25 cellular contexts compared by ENCODE assay signal in the genomic region with DNA sequence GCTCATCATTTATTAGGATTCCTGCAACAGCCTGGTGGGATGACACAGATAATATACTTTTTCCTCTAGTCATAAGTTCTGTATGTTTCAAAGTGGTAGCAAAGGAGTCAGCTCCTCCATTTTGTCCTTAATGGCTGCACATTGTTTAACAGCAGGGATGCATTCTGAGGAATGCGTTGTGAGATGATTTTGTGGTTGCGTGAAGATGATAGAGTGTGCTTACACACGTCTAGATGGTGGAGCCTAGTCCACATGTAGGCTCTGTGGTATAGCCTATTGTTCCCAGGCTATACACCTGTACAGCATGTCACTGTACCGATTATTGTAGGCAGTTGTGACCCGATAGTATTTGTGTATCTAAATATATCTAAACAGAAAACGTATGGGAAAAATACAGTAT. TPM values are rescaled to one million over a fixed set of nuclear protein-coding genes. Genes with fewer than 3 reads are reported as not detected.
DNase-seq lines count a peak whose midpoint lies in the region; ATAC-seq, FAIRE-seq and TF ChIP-seq lines count a peak whose summit lies in the region.
"Had no signal": no experiment of that assay in that cellular context is flagged by ENCODE, and none has a peak within 500 bp of the region (broad histone marks: within the 10 kb centered on the region; RNA-seq: fewer than 3 reads in every experiment).

No MANE protein-coding gene starts in this region.

- intact Hi-C loops in OCI-LY7 (cut with micrococcal nuclease; ENCODE audit: unreplicated experiment), result loop anchor here (5.0 kb wide), 1 partner anchor 373 kb away; no protein-coding TSS in a partner anchor
- intact Hi-C loops in naive thymus-derived CD4-positive, alpha-beta T cell (cut with micrococcal nuclease), result no loop called here

- TF ChIP-seq RAD21 in SK-N-SH (IDR thresholded peaks at IDR 0.05; ENCODE audit: low read length), result no peak

- FAIRE-seq in D721Med (lab: Jason Lieb, UNC), result no peak
- FAIRE-seq: keratinocyte, TTC549 had no signal

- POLR2A ChIA-PET in OCI-LY7 (lab: Charles Lee), result interaction anchor here (1.3 to 4.2 kb wide), 3 partner anchors 10 to 14 kb away, joined by 4 to 43 read pairs (median 11); no protein-coding TSS in a partner anchor
- POLR2A ChIA-PET in naive thymus-derived CD4-positive, alpha-beta T cell (lab: Charles Lee), result interaction anchor here (1.1 kb wide), 1 partner anchor 10 kb away, joined by 3 read pairs; no protein-coding TSS in a partner anchor
- POLR2A ChIA-PET in SK-N-SH (lab: Yijun Ruan, JAX), result no interaction called here

- H3K36me3 Mint-ChIP-seq in naive thymus-derived CD4-positive, alpha-beta T cell, result peaks cover 0 to 3% (median 0%) of the 10 kb centered on the region in 5 donors
- H3K36me3 Mint-ChIP-seq: naive B cell had no signal

- H3K27me3 ChIP-seq in BLaER1 (no peaks in the 10 kb centered on the region), SK-N-SH (ENCODE audit: insufficient read depth) (no peaks in the 10 kb centered on the region)
- no peaks in the 10 kb centered on the region for H3K27me3 ChIP-seq in naive thymus-derived CD4-positive, alpha-beta T cell (ENCODE audit: control insufficient read depth in 2 of 2, insufficient read depth in 2 of 2, low read length in 2 of 2)
- H3K27me3 ChIP-seq: BE2C, ovary had no signal

- H3K9me3 Mint-ChIP-seq in naive thymus-derived CD4-positive, alpha-beta T cell, result no peaks in the 10 kb centered on the region
- H3K9me3 Mint-ChIP-seq: activated CD4-positive, alpha-beta memory T cell treated with anti-CD3 and anti-CD28 coated beads, Interleukin-2, amount 10 ng/mL, durations not matched to agents 7 days and 5 days; IgD-negative memory B cell; naive B cell; stimulated activated naive B cell treated with anti-CD40 and anti-IgM and Interleukin-4, amounts not matched to agents 10 μg/mL and 1 μg/mL and 100 μg/mL, for 72 hours had no signal

- TF ChIP-seq CTCF in D721Med (IDR thresholded peaks at IDR 0.05; ENCODE audit: insufficient read depth, missing control alignments) (no peak), OCI-LY7 (conservative IDR thresholded peaks at IDR 0.05; ENCODE audit: low read length) (no peak), SK-N-SH (IDR thresholded peaks at IDR 0.05) (no peak)

- BruUV-seq in OCI-LY7 (replicated peaks; lab: Mats Ljungman, UMichigan), result no TSS peak

- WGBS in SK-N-SH (ENCODE audit: low lambda C conversion rate), result 92% methylated on average over 6 of the region's 6 CpGs

- H3K4me1 ChIP-seq in BLaER1 (peaks cover 83% of the 10 kb centered on the region), OCI-LY7 (ENCODE audit: insufficient read depth, low read length, poor library complexity, severe bottlenecking) (peaks cover 74% of the 10 kb centered on the region), SK-N-SH (ENCODE audit: control insufficient read depth in 1 of 2, insufficient read depth in 2 of 2, low read depth in 1 of 2, low read length in 1 of 2) (peaks cover 0 to 9% of the 10 kb centered on the region in 2 experiments; a peak in 1 of 4 replicates)
- peaks cover 22 to 33% of the 10 kb centered on the region in 2 donors for H3K4me1 ChIP-seq in naive thymus-derived CD4-positive, alpha-beta T cell (ENCODE audit: control insufficient read depth in 2 of 2, insufficient read depth in 2 of 2, low read length in 2 of 2)
- H3K4me1 ChIP-seq: BE2C had no signal

- H3K79me2 ChIP-seq in OCI-LY7 (ENCODE audit: insufficient read depth, low read depth, low read length) (peaks cover 92% of the 10 kb centered on the region), SK-N-SH (ENCODE audit: insufficient read depth) (peaks cover 93% of the 10 kb centered on the region)

- no peak for TF ChIP-seq EP300 in SK-N-SH (IDR thresholded peaks at IDR 0.05; ENCODE audit: borderline replicate concordance in 1 of 2, low read depth in 1 of 2, low read length in 1 of 2)

- no peak overlapping the region for H2AFZ ChIP-seq in OCI-LY7 (ENCODE audit: low read length)
- no peak overlapping the region for H2AFZ ChIP-seq in SK-N-SH (ENCODE audit: low read depth)
- H2AFZ ChIP-seq: GM23248 had no signal

- H3K27me3 Mint-ChIP-seq in naive thymus-derived CD4-positive, alpha-beta T cell, result no peaks in the 10 kb centered on the region
- H3K27me3 Mint-ChIP-seq: activated CD4-positive, alpha-beta memory T cell treated with anti-CD3 and anti-CD28 coated beads, Interleukin-2, amount 10 ng/mL, durations not matched to agents 7 days and 5 days; IgD-negative memory B cell; naive B cell; stimulated activated naive B cell treated with anti-CD40 and anti-IgM and Interleukin-4, amounts not matched to agents 10 μg/mL and 1 μg/mL and 100 μg/mL, for 72 hours had no signal

- H3K9ac ChIP-seq in BLaER1 (0 out of 2 replicates have a peak overlapping the region, but pooled peaks have one; percentile 38), SK-N-SH (no peak overlapping the region)
- H3K9ac ChIP-seq: GM23248 had no signal

- ATAC-seq in naive thymus-derived CD4-positive, alpha-beta T cell, result no peak
- no peak for ATAC-seq in GM21528 (IDR thresholded peaks at IDR 0.05; ENCODE audit: low FRiP score, unreplicated experiment)
- ATAC-seq: stimulated activated naive B cell treated with anti-CD40 and anti-IgM and Interleukin-4, amounts not matched to agents 10 μg/mL and 1 μg/mL and 100 μg/mL, for 72 hours had no signal

- H3K4me3 ChIP-seq in BLaER1 (no peak overlapping the region), OCI-LY7 (ENCODE audit: low read depth, low read length, poor library complexity, severe bottlenecking) (peak overlapping the region; percentile 87), SK-N-SH (ENCODE audit: low read depth in 2 of 2, low read length in 1 of 2) (no peak overlapping the region)
- H3K4me3 ChIP-seq in naive thymus-derived CD4-positive, alpha-beta T cell (ENCODE audit: low read length), result no peak overlapping the region
- H3K4me3 ChIP-seq: GM23248, ovary had no signal

- H3K27ac Mint-ChIP-seq in naive thymus-derived CD4-positive, alpha-beta T cell, result peak overlapping the region in 5 of 9 donors; percentile 10 to 45 (median 22)
- H3K27ac Mint-ChIP-seq: activated CD4-positive, alpha-beta memory T cell treated with anti-CD3 and anti-CD28 coated beads, Interleukin-2, amount 10 ng/mL, durations not matched to agents 7 days and 5 days had no signal

- peaks cover 12% of the 10 kb centered on the region; the same call in 1 of the 2 replicates for H3K36me3 ChIP-seq in BLaER1
- H3K36me3 ChIP-seq in OCI-LY7 (ENCODE audit: insufficient read depth, low read length), result peaks cover 54% of the 10 kb centered on the region
- no peaks in the 10 kb centered on the region for H3K36me3 ChIP-seq in naive thymus-derived CD4-positive, alpha-beta T cell (ENCODE audit: control insufficient read depth in 2 of 3, insufficient read depth in 3 of 3, low read length in 3 of 3)
- H3K36me3 ChIP-seq in SK-N-SH (replicated peaks in 1 of 2; ENCODE audit: control insufficient read depth in 1 of 2, insufficient read depth in 2 of 2, low read length in 1 of 2), result no peaks in the 10 kb centered on the region
- H3K36me3 ChIP-seq: ovary had no signal

- no peaks in the 10 kb centered on the region for H3K9me2 ChIP-seq in OCI-LY7 (ENCODE audit: insufficient read depth, low read length)
- no peaks in the 10 kb centered on the region for H3K9me2 ChIP-seq in SK-N-SH

- peaks cover 4% of the 10 kb centered on the region for H3F3A ChIP-seq in SK-N-SH (replicated peaks; ENCODE audit: insufficient read depth)

- DNase-seq in D721Med (ENCODE audit: insufficient read length, low spot score) (peak; percentile 13), OCI-LY7 (ENCODE audit: low spot score) (no peak), T1000 (lab: John Stamatoyannopoulos, UW) (no peak), KG1 (lab: John Stamatoyannopoulos, UW) (no peak), SK-N-SH (no peak)
- DNase-seq in naive thymus-derived CD4-positive, alpha-beta T cell, result no peak
- DNase-seq: ACHN; activated CD4-positive, alpha-beta memory T cell treated with anti-CD3 and anti-CD28 coated beads, Interleukin-2, amount 10 ng/mL, durations not matched to agents 7 days and 5 days; activated CD4-positive, CD25-positive, alpha-beta regulatory T cell treated with anti-CD3 and anti-CD28 coated beads, Interleukin-2, amount 50 U/mL, for 72 hours; activated gamma-delta T cell; BE2C; GM23248; MM.1S; naive B cell; NCI-H2029 treated with DMSO at 0.1 percent for 48 hours; NCI-H226; NCI-H69; ovary; stimulated activated naive B cell treated with anti-CD40 and anti-IgM and Interleukin-4, amounts not matched to agents 10 μg/mL and 1 μg/mL and 100 μg/mL, for 72 hours had no signal

- H3K4me1 Mint-ChIP-seq in naive thymus-derived CD4-positive, alpha-beta T cell, result peaks cover 36 to 71% (median 59%) of the 10 kb centered on the region in 7 donors

- H3K9me3 ChIP-seq in BLaER1 (no peaks in the 10 kb centered on the region), OCI-LY7 (ENCODE audit: low read length) (no peaks in the 10 kb centered on the region), SK-N-SH (no peaks in the 10 kb centered on the region)
- no peaks in the 10 kb centered on the region for H3K9me3 ChIP-seq in naive thymus-derived CD4-positive, alpha-beta T cell (ENCODE audit: control insufficient read depth in 2 of 3, low read length in 3 of 3)
- H3K9me3 ChIP-seq: BE2C, ovary had no signal

- peaks cover 81% of the 10 kb centered on the region for H4K20me1 ChIP-seq in BLaER1
- no peaks in the 10 kb centered on the region for H4K20me1 ChIP-seq in OCI-LY7 (ENCODE audit: insufficient read depth, low read length)
- peaks cover 74% of the 10 kb centered on the region for H4K20me1 ChIP-seq in SK-N-SH (ENCODE audit: insufficient read depth)

- CTCF ChIA-PET in OCI-LY7 (lab: Charles Lee; ENCODE audit: unreplicated experiment), result no interaction called here
- CTCF ChIA-PET in naive thymus-derived CD4-positive, alpha-beta T cell (lab: Charles Lee), result interaction anchor here (0.6 kb wide), 1 partner anchor 39 kb away, joined by 3 read pairs; no protein-coding TSS in a partner anchor
- CTCF ChIA-PET in SK-N-SH (lab: Yijun Ruan, JAX), result interaction anchor here (0.8 to 1.3 kb wide), 3 partner anchors 23 to 94 kb away, joined by 3 to 5 read pairs (median 3); partner anchors contain the start of gene CARM1

- H3K27ac ChIP-seq in BLaER1 (peak overlapping the region; percentile 92), OCI-LY7 (ENCODE audit: low read depth, low read length, poor library complexity, severe bottlenecking) (peak overlapping the region; percentile 99), SK-N-SH (ENCODE audit: low read depth in 2 of 2, low read length in 1 of 2) (no peak overlapping the region)
- no peak overlapping the region for H3K27ac ChIP-seq in naive thymus-derived CD4-positive, alpha-beta T cell (ENCODE audit: low read depth, low read length)
- H3K27ac ChIP-seq: epithelial cell of prostate, GM23248, ovary had no signal

- H3K4me2 ChIP-seq in BLaER1, result peak overlapping the region; percentile 87
- peak overlapping the region; percentile 76 for H3K4me2 ChIP-seq in OCI-LY7 (ENCODE audit: low read length)
- no peak overlapping the region for H3K4me2 ChIP-seq in SK-N-SH

- H3K4me3 Mint-ChIP-seq in naive thymus-derived CD4-positive, alpha-beta T cell, result no peak overlapping the region
- H3K4me3 Mint-ChIP-seq: activated CD4-positive, alpha-beta memory T cell treated with anti-CD3 and anti-CD28 coated beads, Interleukin-2, amount 10 ng/mL, durations not matched to agents 7 days and 5 days; stimulated activated naive B cell treated with anti-CD40 and anti-IgM and Interleukin-4, amounts not matched to agents 10 μg/mL and 1 μg/mL and 100 μg/mL, for 72 hours had no signal

RNA-seq across cellular contexts. Expression of gene SMARCA4, which starts 4.6 kb away (rescaled TPM):
- 360 and 409 TPM in 2 replicates for total RNA-seq in OCI-LY7 (2014; rRNA removed; shearing (Covaris generic))
- 554 and 581 TPM in 2 replicates for total RNA-seq in OCI-LY7 (2022)
- 100 to 1,000 TPM in 4 of 5 experiments, 10 to 100 TPM in 1; 96.0 to 126 (median 104) TPM for total RNA-seq in naive thymus-derived CD4-positive, alpha-beta T cell
- polyA plus RNA-seq in naive thymus-derived CD4-positive, alpha-beta T cell, result 10 to 100 TPM; 11.8 to 33.9 TPM
- polyA plus RNA-seq in SK-N-SH (2012; rRNA removed), result 48.3 and 90.7 TPM in 2 replicates
- polyA plus RNA-seq in SK-N-SH (2012; cell fraction: cytosol; rRNA removed), result 58.0 and 70.3 TPM in 2 replicates
- polyA plus RNA-seq in SK-N-SH (2012; cell fraction: nucleus; rRNA removed), result 142 and 154 TPM in 2 replicates

RNA-seq across cellular contexts. Expression of gene TIMM29, which starts 36.8 kb away (rescaled TPM):
- total RNA-seq in OCI-LY7 (2014; rRNA removed; shearing (Covaris generic)), result 24.1 and 28.3 TPM in 2 replicates
- 26.2 and 27.3 TPM in 2 replicates for total RNA-seq in OCI-LY7 (2022)
- total RNA-seq in naive thymus-derived CD4-positive, alpha-beta T cell, result 10 to 100 TPM; 15.8 to 33.4 (median 24.7) TPM
- 10 to 100 TPM; 27.1 to 47.5 TPM for polyA plus RNA-seq in naive thymus-derived CD4-positive, alpha-beta T cell
- 11.7 and 12.5 TPM in 2 replicates for polyA plus RNA-seq in SK-N-SH (2012; rRNA removed)
- polyA plus RNA-seq in SK-N-SH (2012; cell fraction: cytosol; rRNA removed), result 9.1 and 12.9 TPM in 2 replicates
- polyA plus RNA-seq in SK-N-SH (2012; cell fraction: nucleus; rRNA removed), result 10.5 and 11.2 TPM in 2 replicates

RNA-seq across cellular contexts. Expression of gene YIPF2, which starts 37.0 kb away (rescaled TPM):
- 26.7 and 31.8 TPM in 2 replicates for total RNA-seq in OCI-LY7 (2014; rRNA removed; shearing (Covaris generic))
- 27.5 and 31.5 TPM in 2 replicates for total RNA-seq in OCI-LY7 (2022)
- total RNA-seq in naive thymus-derived CD4-positive, alpha-beta T cell, result 10 to 100 TPM; 20.5 to 27.9 (median 26.2) TPM
- 10 to 100 TPM; 11.7 to 12.9 TPM for polyA plus RNA-seq in naive thymus-derived CD4-positive, alpha-beta T cell
- polyA plus RNA-seq in SK-N-SH (2012; rRNA removed), result 61.3 and 62.5 TPM in 2 replicates
- 22.3 and 40.1 TPM in 2 replicates for polyA plus RNA-seq in SK-N-SH (2012; cell fraction: cytosol; rRNA removed)
- polyA plus RNA-seq in SK-N-SH (2012; cell fraction: nucleus; rRNA removed), result 84.7 and 85.3 TPM in 2 replicates

Comparison
In these comparisons a context has a peak if more than half of its experiments do, and no peak if none do; other contexts are left out.
1. H3K27ac ChIP-seq: peak in BLaER1 (single experiment) and OCI-LY7 (single experiment); none in naive thymus-derived CD4-positive, alpha-beta T cell (single experiment) and SK-N-SH (0 of 2).